8 cellular contexts compared by ENCODE assay signal in the genomic region with DNA sequence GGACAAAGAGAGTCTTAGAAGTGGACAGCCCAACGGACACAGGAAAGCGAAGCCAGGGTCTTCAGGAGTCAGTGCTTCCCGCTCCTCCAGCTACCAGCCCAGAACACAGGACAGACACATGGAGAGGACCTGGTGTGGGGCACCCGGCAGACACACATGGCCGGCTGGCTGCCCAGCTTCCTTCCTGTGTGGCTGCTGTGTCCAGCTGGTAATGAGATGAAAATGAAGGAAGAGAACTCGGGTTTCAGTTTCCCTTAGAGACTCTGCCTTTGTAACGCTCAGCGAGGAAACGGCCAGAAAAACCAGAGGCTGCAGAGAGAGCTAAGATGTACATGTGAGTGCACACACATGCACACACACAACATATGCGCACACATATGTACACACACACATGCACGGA.
DNase-seq lines count a peak whose midpoint lies in the region; ATAC-seq and TF ChIP-seq lines count a peak whose summit lies in the region.

No MANE protein-coding gene starts in this region.

- intact Hi-C loops in naive thymus-derived CD4-positive, alpha-beta T cell (cut with micrococcal nuclease), result loop anchor here in 1 of 2 donors (5.0 kb wide), 1 partner anchor 89 kb away; the partner anchor contains the start of gene SECISBP2

- TF ChIP-seq CTCF in GM23338 (conservative IDR thresholded peaks at IDR 0.05; ENCODE audit: low read depth in 2 of 2), result no peak
- TF ChIP-seq CTCF in osteoblast (IDR thresholded peaks at IDR 0.05; ENCODE audit: extremely low read depth, low read depth, low read length), result no peak

- H3K27ac ChIP-seq in GM23338 (ENCODE audit: low read depth) (0 out of 2 replicates have a peak overlapping the region, but pooled peaks have one; percentile 32), osteoblast (ENCODE audit: low read depth, low read length) (no peak overlapping the region)
- no peak overlapping the region for H3K27ac ChIP-seq in naive thymus-derived CD4-positive, alpha-beta T cell (ENCODE audit: low read depth, low read length)
- no peak overlapping the region for H3K27ac ChIP-seq in effector memory CD4-positive, alpha-beta T cell (ENCODE audit: insufficient read depth, low read length, poor library complexity, severe bottlenecking)

- peaks cover 3% of the 10 kb centered on the region; the same call in 1 of the 2 replicates for H4K20me1 ChIP-seq in GM23338 (replicated peaks; ENCODE audit: insufficient read depth)
- no peaks in the 10 kb centered on the region for H4K20me1 ChIP-seq in osteoblast (ENCODE audit: insufficient read depth, low read length)

- H3K4me2 ChIP-seq in GM23338, result no peak overlapping the region
- no peak overlapping the region for H3K4me2 ChIP-seq in osteoblast (ENCODE audit: insufficient read depth, low read length)

- H3F3A ChIP-seq in GM23338 (replicated peaks; ENCODE audit: low read depth), result no peaks in the 10 kb centered on the region

- H3K27me3 ChIP-seq in GM23338 (ENCODE audit: insufficient read depth) (no peaks in the 10 kb centered on the region), osteoblast (ENCODE audit: insufficient read depth, low read length) (no peaks in the 10 kb centered on the region)
- no peaks in the 10 kb centered on the region for H3K27me3 ChIP-seq in naive thymus-derived CD4-positive, alpha-beta T cell (ENCODE audit: control insufficient read depth in 2 of 2, insufficient read depth in 2 of 2, low read length in 2 of 2)
- H3K27me3 ChIP-seq in effector memory CD4-positive, alpha-beta T cell (replicated peaks; ENCODE audit: control insufficient read depth, insufficient read depth, low read length, poor library complexity, severe bottlenecking), result no peaks in the 10 kb centered on the region

- peaks cover 11% of the 10 kb centered on the region for H3K27me3 Mint-ChIP-seq in GM23338 (ENCODE audit: insufficient read depth, low read depth, poor library complexity)
- H3K27me3 Mint-ChIP-seq in naive thymus-derived CD4-positive, alpha-beta T cell, result no peaks in the 10 kb centered on the region

- no peak overlapping the region for H3K4me3 ChIP-seq in GM23338
- H3K4me3 ChIP-seq in naive thymus-derived CD4-positive, alpha-beta T cell (ENCODE audit: low read length), result no peak overlapping the region
- H3K4me3 ChIP-seq in effector memory CD4-positive, alpha-beta T cell (ENCODE audit: insufficient read depth, low read depth, low read length, poor library complexity, severe bottlenecking), result no peak overlapping the region
- H3K4me3 ChIP-seq in osteoblast (ENCODE audit: insufficient read depth, low read length), result no peak overlapping the region

- H3K36me3 Mint-ChIP-seq in GM23338 (ENCODE audit: low read depth), result peaks cover 34% of the 10 kb centered on the region
- H3K36me3 Mint-ChIP-seq in naive thymus-derived CD4-positive, alpha-beta T cell, result peaks cover 19 to 56% (median 45%) of the 10 kb centered on the region in 5 donors

- ATAC-seq in GM18517 (IDR thresholded peaks at IDR 0.05; ENCODE audit: unreplicated experiment) (peak; percentile 54), GM23338 (no peak)
- ATAC-seq in naive thymus-derived CD4-positive, alpha-beta T cell, result peak; percentile 33

- POLR2A ChIA-PET in naive thymus-derived CD4-positive, alpha-beta T cell (lab: Charles Lee), result interaction anchor here (1.0 to 1.4 kb wide), 2 partner anchors 13 to 143 kb away, joined by 3 read pairs; no protein-coding TSS in a partner anchor

- CTCF ChIA-PET in naive thymus-derived CD4-positive, alpha-beta T cell (lab: Charles Lee), result no interaction called here

- no peak for DNase-seq in GM23338 (ENCODE audit: low spot score)
- peak; percentile 65 for DNase-seq in UCSD-AML1 (lab: John Stamatoyannopoulos, UW; ENCODE audit: unreplicated experiment)
- DNase-seq in naive thymus-derived CD4-positive, alpha-beta T cell, result no peak
- no peak for DNase-seq in effector memory CD4-positive, alpha-beta T cell
- DNase-seq in osteoblast (ENCODE audit: insufficient read length, low spot score, missing footprints), result no peak
- DNase-seq in NCI-H187 treated with DMSO at 0.1 percent for 48 hours (lab: John Stamatoyannopoulos, UW), result no peak
- no peak for DNase-seq in SK-N-DZ (ENCODE audit: low spot score)

- H3K4me3 Mint-ChIP-seq in GM23338, result no peak overlapping the region
- peak overlapping the region in 1 of 10 donors; percentile 5 for H3K4me3 Mint-ChIP-seq in naive thymus-derived CD4-positive, alpha-beta T cell

- H3K27ac Mint-ChIP-seq in GM23338, result peak overlapping the region; percentile 62; the same call in 1 of the 2 replicates
- peak overlapping the region; percentile 72 to 94 (median 86) for H3K27ac Mint-ChIP-seq in naive thymus-derived CD4-positive, alpha-beta T cell

- H3K4me1 ChIP-seq in GM23338 (ENCODE audit: insufficient read depth) (peaks cover 2% of the 10 kb centered on the region; the same call in 1 of the 2 replicates), osteoblast (ENCODE audit: insufficient read depth, low read length) (no peaks in the 10 kb centered on the region)
- H3K4me1 ChIP-seq in naive thymus-derived CD4-positive, alpha-beta T cell (ENCODE audit: control insufficient read depth in 2 of 2, insufficient read depth in 2 of 2, low read length in 2 of 2), result peaks cover 37 to 57% of the 10 kb centered on the region in 2 donors
- peaks cover 48% of the 10 kb centered on the region for H3K4me1 ChIP-seq in effector memory CD4-positive, alpha-beta T cell (ENCODE audit: control insufficient read depth, insufficient read depth, low read length, poor library complexity, severe bottlenecking)

- H3K9me2 ChIP-seq in GM23338 (ENCODE audit: insufficient read depth), result no peaks in the 10 kb centered on the region

- peaks cover 34% of the 10 kb centered on the region for H3K79me2 ChIP-seq in GM23338 (replicated peaks; ENCODE audit: insufficient read depth)
- no peaks in the 10 kb centered on the region for H3K79me2 ChIP-seq in osteoblast (ENCODE audit: insufficient read depth, low read length)

- H3K9me3 ChIP-seq in naive thymus-derived CD4-positive, alpha-beta T cell (ENCODE audit: control insufficient read depth in 2 of 3, low read length in 3 of 3), result no peaks in the 10 kb centered on the region
- H3K9me3 ChIP-seq in effector memory CD4-positive, alpha-beta T cell (ENCODE audit: control insufficient read depth, low read length), result no peaks in the 10 kb centered on the region
- peaks cover 4% of the 10 kb centered on the region for H3K9me3 ChIP-seq in osteoblast (ENCODE audit: low read depth, low read length)

- peaks cover 4% of the 10 kb centered on the region; the same call in 2 of the 3 replicates for H3K9me3 Mint-ChIP-seq in GM23338
- peaks cover 0 to 5% (median 0%) of the 10 kb centered on the region in 11 donors for H3K9me3 Mint-ChIP-seq in naive thymus-derived CD4-positive, alpha-beta T cell

- peaks cover 13% of the 10 kb centered on the region for H3K4me1 Mint-ChIP-seq in GM23338
- peaks cover 54 to 69% (median 62%) of the 10 kb centered on the region in 7 donors for H3K4me1 Mint-ChIP-seq in naive thymus-derived CD4-positive, alpha-beta T cell

- H2AFZ ChIP-seq in GM23338 (no peak overlapping the region), osteoblast (ENCODE audit: low read length) (no peak overlapping the region)

- no peaks in the 10 kb centered on the region; the same call in 1 of the 2 replicates for H3K36me3 ChIP-seq in GM23338 (ENCODE audit: insufficient read depth)
- peaks cover 26 to 66% (median 28%) of the 10 kb centered on the region in 3 experiments for H3K36me3 ChIP-seq in naive thymus-derived CD4-positive, alpha-beta T cell (ENCODE audit: control insufficient read depth in 2 of 3, insufficient read depth in 3 of 3, low read length in 3 of 3)
- peaks cover 55% of the 10 kb centered on the region for H3K36me3 ChIP-seq in effector memory CD4-positive, alpha-beta T cell (ENCODE audit: control insufficient read depth, insufficient read depth, low read length)
- no peaks in the 10 kb centered on the region for H3K36me3 ChIP-seq in osteoblast (ENCODE audit: insufficient read depth, low read length)

TF ChIP-seq in GM23338, 12 proteins besides CTCF, POLR2A, EP300 and RAD21 (continues in another document):
- TF ChIP-seq EZH2 (IDR thresholded peaks at IDR 0.05; ENCODE audit: low read depth, unreplicated experiment) (no peak), ETS1 (IDR thresholded peaks at IDR 0.05) (no peak), REST (IDR thresholded peaks at IDR 0.05; ENCODE audit: unreplicated experiment) (no peak), NANOG (IDR thresholded peaks at IDR 0.05; ENCODE audit: borderline replicate concordance) (no peak)
